Comparison of ENCODE assay signal across 31 cellular contexts in the genomic region with DNA sequence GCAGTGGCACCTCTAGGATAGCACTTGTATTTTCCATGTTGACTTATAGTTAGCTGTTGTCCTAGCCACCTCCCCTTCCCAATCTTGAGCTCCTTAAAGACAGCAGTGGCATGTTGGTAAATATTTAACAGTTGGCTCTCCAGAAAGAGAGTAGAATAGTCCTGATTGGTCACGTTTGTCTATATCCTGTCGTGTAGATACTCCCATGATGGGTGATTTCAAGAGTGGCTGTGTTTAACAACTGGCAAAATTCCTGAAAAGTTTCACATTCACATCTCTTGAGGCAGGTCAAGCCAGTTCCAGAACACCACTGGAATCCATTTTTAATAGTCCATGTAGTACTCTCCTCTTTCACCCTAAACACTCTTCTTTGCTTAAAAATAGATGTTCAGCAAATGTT.
"Had no signal": no experiment of that assay in that cellular context is flagged by ENCODE, and none has a peak within 500 bp of the region (broad histone marks: within the 10 kb centered on the region; RNA-seq: fewer than 3 reads in every experiment).

No MANE protein-coding gene starts in this region.

- H3K36me3 Mint-ChIP-seq: activated CD4-positive, alpha-beta memory T cell treated with anti-CD3 and anti-CD28 coated beads for 36 hours; activated CD8-positive, alpha-beta memory T cell treated with anti-CD3 and anti-CD28 coated beads, Interleukin-2, amount 10 ng/mL, durations not matched to agents 7 days and 5 days; activated naive CD4-positive, alpha-beta T cell treated with anti-CD3 and anti-CD28 coated beads, Interleukin-2, amount 50 U/mL, for 24 hours; activated naive CD8-positive, alpha-beta T cell treated with anti-CD3 and anti-CD28 coated beads for 36 hours; brain had no signal

- H3K4me3 Mint-ChIP-seq: activated B cell treated with CpG ODN at 0.5 μM for 24 hours; activated CD4-positive, alpha-beta memory T cell treated with anti-CD3 and anti-CD28 coated beads for 36 hours; activated CD8-positive, alpha-beta memory T cell treated with anti-CD3 and anti-CD28 coated beads, Interleukin-2, amount 10 ng/mL, durations not matched to agents 7 days and 5 days; activated CD8-positive, alpha-beta T cell treated with anti-CD3 and anti-CD28 coated beads, Interleukin-2, amount 10 ng/mL, durations not matched to agents 7 days and 5 days; activated naive CD4-positive, alpha-beta T cell treated with anti-CD3 and anti-CD28 coated beads for 36 hours; activated naive CD4-positive, alpha-beta T cell treated with anti-CD3 and anti-CD28 coated beads, Interleukin-2, amount 50 U/mL, for 24 hours; activated naive CD8-positive, alpha-beta T cell treated with anti-CD3 and anti-CD28 coated beads for 36 hours; activated T-helper 1 cell treated with anti-CD3 and anti-CD28 coated beads, Interleukin-12 subunit alpha, Interleukin-12 subunit beta, Interleukin-2, Interleukin-4 antibody, amounts not matched to agents 30 ng/mL and 10 ng/mL and 1 ng/mL, durations not matched to agents 14 hours and 24 hours and 36 hours; brain; T-helper 17 cell; T-helper 2 cell treated with Interferon-gamma antibody and Interleukin-4, amounts not matched to agents 5 μg/mL and 100 μg/mL, for 36 hours had no signal

- H3K27ac ChIP-seq: ascending aorta, breast epithelium, cardiac muscle cell, colonic mucosa, epithelial cell of prostate, WERI-Rb-1 had no signal

- H3K36me3 ChIP-seq: ascending aorta, breast epithelium, cardiac muscle cell, colonic mucosa, WERI-Rb-1 had no signal

- ATAC-seq: activated CD4-positive, CD25-positive, alpha-beta regulatory T cell treated with anti-CD3 and anti-CD28 coated beads, Interleukin-2, amount 50 U/mL, for 24 hours; activated CD8-positive, alpha-beta memory T cell treated with anti-CD3 and anti-CD28 coated beads, Interleukin-2, amount 10 ng/mL, durations not matched to agents 7 days and 5 days; activated CD8-positive, alpha-beta T cell treated with anti-CD3 and anti-CD28 coated beads, Interleukin-2, amount 10 ng/mL, durations not matched to agents 7 days and 5 days; T-helper 17 cell had no signal

- H3K27ac Mint-ChIP-seq: activated B cell treated with CpG ODN at 0.5 μM for 24 hours; activated CD4-positive, alpha-beta memory T cell treated with anti-CD3 and anti-CD28 coated beads for 36 hours; activated CD8-positive, alpha-beta memory T cell treated with anti-CD3 and anti-CD28 coated beads, Interleukin-2, amount 10 ng/mL, durations not matched to agents 7 days and 5 days; activated CD8-positive, alpha-beta T cell treated with anti-CD3 and anti-CD28 coated beads, Interleukin-2, amount 10 ng/mL, durations not matched to agents 7 days and 5 days; activated naive CD4-positive, alpha-beta T cell treated with anti-CD3 and anti-CD28 coated beads for 36 hours; activated naive CD4-positive, alpha-beta T cell treated with anti-CD3 and anti-CD28 coated beads, Interleukin-2, amount 50 U/mL, for 24 hours; activated naive CD8-positive, alpha-beta T cell treated with anti-CD3 and anti-CD28 coated beads for 36 hours; activated T-helper 1 cell treated with anti-CD3 and anti-CD28 coated beads, Interleukin-12 subunit alpha, Interleukin-12 subunit beta, Interleukin-2, Interleukin-4 antibody, amounts not matched to agents 30 ng/mL and 10 ng/mL and 1 ng/mL, durations not matched to agents 14 hours and 24 hours and 36 hours; activated T-helper 2 cell treated with anti-CD3 and anti-CD28 coated beads, Interferon-gamma antibody, Interleukin-2, Interleukin-4, amounts not matched to agents 10 μg/mL and 5 μg/mL and 100 μg/mL, durations not matched to agents 14 hours and 24 hours and 36 hours; brain; T-helper 17 cell; T-helper 2 cell treated with Interferon-gamma antibody and Interleukin-4, amounts not matched to agents 5 μg/mL and 100 μg/mL, for 36 hours had no signal

- H3K9me3 Mint-ChIP-seq: activated B cell treated with CpG ODN at 0.5 μM for 24 hours; activated CD4-positive, alpha-beta memory T cell treated with anti-CD3 and anti-CD28 coated beads for 36 hours; activated naive CD4-positive, alpha-beta T cell treated with anti-CD3 and anti-CD28 coated beads for 36 hours; activated naive CD4-positive, alpha-beta T cell treated with anti-CD3 and anti-CD28 coated beads, Interleukin-2, amount 50 U/mL, for 24 hours; activated naive CD8-positive, alpha-beta T cell treated with anti-CD3 and anti-CD28 coated beads for 36 hours; activated T-helper 1 cell treated with anti-CD3 and anti-CD28 coated beads, Interleukin-12 subunit alpha, Interleukin-12 subunit beta, Interleukin-2, Interleukin-4 antibody, amounts not matched to agents 30 ng/mL and 10 ng/mL and 1 ng/mL, durations not matched to agents 14 hours and 24 hours and 36 hours; activated T-helper 2 cell treated with anti-CD3 and anti-CD28 coated beads, Interferon-gamma antibody, Interleukin-2, Interleukin-4, amounts not matched to agents 10 μg/mL and 5 μg/mL and 100 μg/mL, durations not matched to agents 14 hours and 24 hours and 36 hours; brain; T-helper 2 cell treated with Interferon-gamma antibody and Interleukin-4, amounts not matched to agents 5 μg/mL and 100 μg/mL, for 36 hours had no signal

- H3K9me3 ChIP-seq: ascending aorta, breast epithelium, colonic mucosa had no signal

- H3K4me1 Mint-ChIP-seq: activated B cell treated with CpG ODN at 0.5 μM for 24 hours; activated CD8-positive, alpha-beta memory T cell treated with anti-CD3 and anti-CD28 coated beads, Interleukin-2, amount 10 ng/mL, durations not matched to agents 7 days and 5 days; activated naive CD4-positive, alpha-beta T cell treated with anti-CD3 and anti-CD28 coated beads, Interleukin-2, amount 50 U/mL, for 24 hours; activated naive CD8-positive, alpha-beta T cell treated with anti-CD3 and anti-CD28 coated beads for 36 hours; T-helper 17 cell had no signal

- DNase-seq: activated B cell treated with CpG ODN at 0.5 μM for 24 hours; activated CD4-positive, alpha-beta memory T cell treated with anti-CD3 and anti-CD28 coated beads for 36 hours; activated CD4-positive, alpha-beta T cell treated with anti-CD3 and anti-CD28 coated beads for 48 hours; activated CD8-positive, alpha-beta memory T cell treated with anti-CD3 and anti-CD28 coated beads, Interleukin-2, amount 10 ng/mL, durations not matched to agents 7 days and 5 days; activated CD8-positive, alpha-beta memory T cell treated with anti-CD3 and anti-CD28 coated beads, Interleukin-2, amount 50 U/mL, for 4 hours; activated CD8-positive, alpha-beta T cell treated with anti-CD3 and anti-CD28 coated beads, Interleukin-2, amount 10 ng/mL, durations not matched to agents 7 days and 5 days; activated effector memory CD4-positive, alpha-beta T cell treated with anti-CD3 and anti-CD28 coated beads, Interleukin-2, amount 50 U/mL, for 16 hours; activated naive CD4-positive, alpha-beta T cell treated with anti-CD3 and anti-CD28 coated beads for 36 hours; activated naive CD8-positive, alpha-beta T cell treated with anti-CD3 and anti-CD28 coated beads for 36 hours; activated T-cell treated with anti-CD3 and anti-CD28 coated beads, Interleukin-2, amount 50 U/mL, for 1 hour; activated T-cell treated with anti-CD3 and anti-CD28 coated beads, Interleukin-2, amount 50 U/mL, for 48 hours; central memory CD4-positive, alpha-beta T cell; cerebellar nuclear complex; colonic mucosa; effector CD8-positive, alpha-beta T cell; foreskin fibroblast; head of caudate nucleus; T-helper 1 cell; T-helper 17 cell; T1000; WERI-Rb-1 had no signal

- H3K4me1 ChIP-seq: breast epithelium, colonic mucosa had no signal

- H3K27me3 ChIP-seq: ascending aorta, breast epithelium, cardiac muscle cell, colonic mucosa had no signal

- H3K27me3 Mint-ChIP-seq: activated B cell treated with CpG ODN at 0.5 μM for 24 hours; activated CD4-positive, alpha-beta memory T cell treated with anti-CD3 and anti-CD28 coated beads for 36 hours; activated CD8-positive, alpha-beta memory T cell treated with anti-CD3 and anti-CD28 coated beads, Interleukin-2, amount 10 ng/mL, durations not matched to agents 7 days and 5 days; activated naive CD4-positive, alpha-beta T cell treated with anti-CD3 and anti-CD28 coated beads, Interleukin-2, amount 50 U/mL, for 24 hours; T-helper 17 cell had no signal

- H3K4me3 ChIP-seq: ascending aorta, breast epithelium, cardiac muscle cell, colonic mucosa had no signal
